Comparison of ENCODE assay signal across 1 cellular context in genomic region chr17:74335529-74336062, GRCh38.
TF ChIP-seq lines count a peak whose summit lies in the region.

No MANE protein-coding gene starts in this region.

TF ChIP-seq in GM23338, 12 proteins besides CTCF, POLR2A, EP300 and RAD21:
- TF ChIP-seq ZNF462 (CRISPR knock-in tag; IDR thresholded peaks at IDR 0.05): no peak
- TF ChIP-seq NANOG (IDR thresholded peaks at IDR 0.05; ENCODE audit: borderline replicate concordance): no peak
- no peak for TF ChIP-seq JUNB (IDR thresholded peaks at IDR 0.05; ENCODE audit: unreplicated experiment)
- no peak for TF ChIP-seq ZNF114 (CRISPR knock-in tag; IDR thresholded peaks at IDR 0.05)
- TF ChIP-seq EZH2 (IDR thresholded peaks at IDR 0.05; ENCODE audit: low read depth, unreplicated experiment): no peak
- TF ChIP-seq POLR2AphosphoS5 (IDR thresholded peaks at IDR 0.05; ENCODE audit: low read depth): no peak
- no peak for TF ChIP-seq ETS1 (IDR thresholded peaks at IDR 0.05)
- TF ChIP-seq STAT1 (IDR thresholded peaks at IDR 0.05; ENCODE audit: unreplicated experiment): no peak
- TF ChIP-seq CREB1 (CRISPR knock-in tag; IDR thresholded peaks at IDR 0.05; ENCODE audit: low read depth): no peak
- TF ChIP-seq EZH2phosphoT487 (IDR thresholded peaks at IDR 0.05; ENCODE audit: unreplicated experiment): no peak
- no peak for TF ChIP-seq ZNF331 (CRISPR knock-in tag; IDR thresholded peaks at IDR 0.05; ENCODE audit: low read depth)
- TF ChIP-seq REST (IDR thresholded peaks at IDR 0.05; ENCODE audit: unreplicated experiment): no peak
